ENCODE assay signal across 15 cellular contexts in the genomic region with DNA sequence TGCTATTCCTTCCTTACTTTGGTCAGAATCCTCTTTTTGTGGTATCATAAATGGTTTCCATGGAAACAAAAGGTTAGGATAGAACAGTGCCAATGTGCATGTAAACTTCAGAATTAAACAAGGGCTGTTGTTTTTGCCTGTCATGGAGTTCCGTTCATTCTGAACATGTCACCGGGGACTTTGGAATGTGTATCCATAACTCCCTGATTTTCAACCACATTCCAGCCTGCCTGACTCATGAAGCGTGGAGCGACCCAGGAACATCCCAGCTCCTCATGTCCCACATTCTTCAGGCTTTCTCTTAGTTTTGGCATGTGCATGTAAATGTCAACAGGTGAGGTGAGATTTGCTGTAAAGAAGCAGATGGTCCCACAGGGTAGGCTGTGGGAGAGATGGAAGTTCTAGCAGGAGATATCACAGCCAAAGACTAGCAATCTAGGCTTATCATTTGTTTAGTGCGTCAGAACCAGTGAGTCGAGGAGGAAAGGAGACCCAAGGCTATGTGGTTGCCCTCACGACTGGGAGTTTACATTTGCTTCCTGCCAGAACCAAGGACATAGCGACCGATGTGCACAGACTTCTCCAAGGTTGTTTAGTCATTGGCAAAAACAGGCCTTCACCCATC. TPM values are rescaled to one million over a fixed set of nuclear protein-coding genes. Genes with fewer than 3 reads are reported as not detected.
DNase-seq lines count a peak whose midpoint lies in the region; ATAC-seq, FAIRE-seq and TF ChIP-seq lines count a peak whose summit lies in the region.
"Had no signal": no experiment of that assay in that cellular context is flagged by ENCODE, and none has a peak within 500 bp of the region (broad histone marks: within the 10 kb centered on the region; RNA-seq: fewer than 3 reads in every experiment).

No MANE protein-coding gene starts in this region.

- TF ChIP-seq CTCF in AG04450 (IDR thresholded peaks at IDR 0.05; ENCODE audit: low read depth, low read length) (no peak), astrocyte of the cerebellum (IDR thresholded peaks at IDR 0.05; ENCODE audit: low read depth, low read length, missing control alignments) (no peak), GM10248 (IDR thresholded peaks at IDR 0.05; ENCODE audit: control extremely low read depth, extremely low read depth, low read depth, missing control alignments) (no peak)
- TF ChIP-seq CTCF in CD4-positive, alpha-beta T cell (IDR thresholded peaks at IDR 0.05): no peak

- no peaks in the 10 kb centered on the region for H3K9me3 Mint-ChIP-seq in CD4-positive, alpha-beta T cell
- no peaks in the 10 kb centered on the region for H3K9me3 Mint-ChIP-seq in activated T-helper 17 cell treated with anti-CD3 and anti-CD28 coated beads, Interleukin-2, amount 50 U/mL, for 72 hours
- H3K9me3 Mint-ChIP-seq: activated naive CD4-positive, alpha-beta T cell treated with anti-CD3 and anti-CD28 coated beads, Interleukin-2, amount 10 ng/mL, durations not matched to agents 7 days and 5 days; H9 had no signal

- POLR2A ChIA-PET in AG04450 (lab: Yijun Ruan, JAX): interaction anchor here (0.5 to 1.4 kb wide), 3 partner anchors 24 to 60 kb away, joined by 3 to 8 read pairs (median 4); partner anchors contain the start of gene CAMTA1
- POLR2A ChIA-PET in CD4-positive, alpha-beta T cell (lab: Charles Lee): no interaction called here
- POLR2A ChIA-PET in GM10248 (lab: Yijun Ruan, JAX): no interaction called here

- H3K27ac ChIP-seq in AG04450 (ENCODE audit: low read depth, low read length): peak overlapping the region; percentile 66
- no peak overlapping the region for H3K27ac ChIP-seq in CD4-positive, alpha-beta T cell (ENCODE audit: low read depth, low read length)
- H3K27ac ChIP-seq: BLaER1, neutrophil, stomach had no signal

- H3K4me3 Mint-ChIP-seq in CD4-positive, alpha-beta T cell: no peak overlapping the region
- H3K4me3 Mint-ChIP-seq in activated T-helper 17 cell treated with anti-CD3 and anti-CD28 coated beads, Interleukin-2, amount 50 U/mL, for 72 hours: no peak overlapping the region
- H3K4me3 Mint-ChIP-seq: activated naive CD4-positive, alpha-beta T cell treated with anti-CD3 and anti-CD28 coated beads, Interleukin-2, amount 10 ng/mL, durations not matched to agents 7 days and 5 days; H9 had no signal

- intact Hi-C loops in CD4-positive, alpha-beta T cell (cut with DNase I, micrococcal nuclease): loop anchor here in 1 of 2 experiments (5.0 kb wide), 1 partner anchor 923 kb away; no protein-coding TSS in a partner anchor

- in situ Hi-C loops in astrocyte of the cerebellum (cut with HindIII; ENCODE audit: low sequenced_read_pairs): loop anchor here (5.0 kb wide), 1 partner anchor 48 kb away; no protein-coding TSS in a partner anchor

- no peaks in the 10 kb centered on the region for H3K27me3 ChIP-seq in AG04450 (ENCODE audit: control insufficient read depth, insufficient read depth, low read length)
- no peaks in the 10 kb centered on the region for H3K27me3 ChIP-seq in CD4-positive, alpha-beta T cell (ENCODE audit: control insufficient read depth, insufficient read depth, low read length)
- H3K27me3 ChIP-seq: BLaER1, neutrophil had no signal

- H3K4me1 Mint-ChIP-seq in CD4-positive, alpha-beta T cell (ENCODE audit: low read depth): no peaks in the 10 kb centered on the region
- no peaks in the 10 kb centered on the region for H3K4me1 Mint-ChIP-seq in activated T-helper 17 cell treated with anti-CD3 and anti-CD28 coated beads, Interleukin-2, amount 50 U/mL, for 72 hours
- H3K4me1 Mint-ChIP-seq: activated naive CD4-positive, alpha-beta T cell treated with anti-CD3 and anti-CD28 coated beads, Interleukin-2, amount 10 ng/mL, durations not matched to agents 7 days and 5 days had no signal

- peak; percentile 67 for DNase-seq in AG04450 (ENCODE audit: low read depth, low spot score)
- DNase-seq in HTR-8/SVneo (ENCODE audit: insufficient read length, low spot score): peak; percentile 62
- peak; percentile 56 for DNase-seq in astrocyte of the cerebellum (ENCODE audit: low read depth)
- peak; percentile 52 for DNase-seq in iris pigment epithelial cell (ENCODE audit: low read depth)
- no peak for DNase-seq in CD4-positive, alpha-beta T cell
- no peak for DNase-seq in GM10248 (ENCODE audit: extremely low spot score)
- no peak for DNase-seq in NAMALWA (ENCODE audit: low spot score)
- DNase-seq: activated CD4-positive, alpha-beta T cell treated with anti-CD3 and anti-CD28 coated beads for 48 hours; activated naive CD4-positive, alpha-beta T cell treated with anti-CD3 and anti-CD28 coated beads, Interleukin-2, amount 10 ng/mL, durations not matched to agents 7 days and 5 days; H9; MM.1S; stomach had no signal

- no peak overlapping the region for H3K27ac Mint-ChIP-seq in CD4-positive, alpha-beta T cell
- no peak overlapping the region for H3K27ac Mint-ChIP-seq in activated T-helper 17 cell treated with anti-CD3 and anti-CD28 coated beads, Interleukin-2, amount 50 U/mL, for 72 hours
- H3K27ac Mint-ChIP-seq: activated naive CD4-positive, alpha-beta T cell treated with anti-CD3 and anti-CD28 coated beads, Interleukin-2, amount 10 ng/mL, durations not matched to agents 7 days and 5 days had no signal

- ATAC-seq in CD4-positive, alpha-beta T cell (ENCODE audit: poor library complexity): no peak
- no peak for ATAC-seq in activated T-helper 17 cell treated with anti-CD3 and anti-CD28 coated beads, Interleukin-2, amount 50 U/mL, for 72 hours (replicated peaks)

- FAIRE-seq in HTR-8/SVneo (lab: Jason Lieb, UNC): peak; percentile 42

- no peaks in the 10 kb centered on the region for H3K9me3 ChIP-seq in AG04450 (ENCODE audit: control insufficient read depth, insufficient read depth, low read length)
- H3K9me3 ChIP-seq in CD4-positive, alpha-beta T cell (ENCODE audit: control insufficient read depth, low read length): no peaks in the 10 kb centered on the region
- H3K9me3 ChIP-seq: BLaER1, neutrophil, stomach had no signal

- CTCF ChIA-PET in AG04450 (lab: Charles Lee): interaction anchor here (0.7 to 1.0 kb wide), 3 partner anchors 23 to 345 kb away, joined by 3 to 5 read pairs (median 3); partner anchors contain the start of gene DNAJC11
- CTCF ChIA-PET in CD4-positive, alpha-beta T cell (lab: Charles Lee): no interaction called here
- CTCF ChIA-PET in GM10248 (lab: Yijun Ruan, JAX): interaction anchor here (1.4 to 4.0 kb wide), 5 partner anchors 23 to 924 kb away, joined by 3 to 23 read pairs (median 4); partner anchors contain the start of gene DNAJC11

- H3K4me3 ChIP-seq in AG04450 (ENCODE audit: low read depth, low read length) (no peak overlapping the region), astrocyte of the cerebellum (ENCODE audit: low read depth, low read length) (no peak overlapping the region)
- H3K4me3 ChIP-seq: BLaER1, stomach had no signal

- H3K36me3 Mint-ChIP-seq in CD4-positive, alpha-beta T cell (ENCODE audit: low read depth): no peaks in the 10 kb centered on the region
- no peaks in the 10 kb centered on the region for H3K36me3 Mint-ChIP-seq in activated T-helper 17 cell treated with anti-CD3 and anti-CD28 coated beads, Interleukin-2, amount 50 U/mL, for 72 hours (ENCODE audit: low read depth)
- H3K36me3 Mint-ChIP-seq: activated naive CD4-positive, alpha-beta T cell treated with anti-CD3 and anti-CD28 coated beads, Interleukin-2, amount 10 ng/mL, durations not matched to agents 7 days and 5 days had no signal

- peaks cover 14% of the 10 kb centered on the region for H3K27me3 Mint-ChIP-seq in CD4-positive, alpha-beta T cell
- H3K27me3 Mint-ChIP-seq in activated T-helper 17 cell treated with anti-CD3 and anti-CD28 coated beads, Interleukin-2, amount 50 U/mL, for 72 hours: peaks cover 3% of the 10 kb centered on the region

RNA-seq across cellular contexts. Expression of gene DNAJC11, which starts 23.0 kb away (rescaled TPM):
- 38.9 and 41.9 TPM in 2 replicates for polyA plus RNA-seq in AG04450 (2011; rRNA removed)
- polyA minus RNA-seq in AG04450 (2011; rRNA and poly(A)+ RNA removed): 32.0 and 38.0 TPM in 2 replicates
- 10 to 100 TPM; 20.6 to 24.0 TPM for total RNA-seq in CD4-positive, alpha-beta T cell
- 10 to 100 TPM; 30.6 to 70.5 TPM for total RNA-seq in activated T-helper 17 cell treated with anti-CD3 and anti-CD28 coated beads, Interleukin-2, amount 50 U/mL, for 72 hours

Comparison
In these comparisons a context has a peak if more than half of its experiments do, and no peak if none do; other contexts are left out.
1. DNase-seq: peak in AG04450 (single experiment), HTR-8/SVneo (single experiment), astrocyte of the cerebellum (single experiment) and iris pigment epithelial cell (single experiment); none in CD4-positive, alpha-beta T cell (0 of 10), GM10248 (single experiment) and NAMALWA (single experiment).